16 cellular contexts compared by ENCODE assay signal in genomic region chr2:31813016-31813415, GRCh38.
DNase-seq lines count a peak whose midpoint lies in the region; ATAC-seq, FAIRE-seq and TF ChIP-seq lines count a peak whose summit lies in the region.
"Had no signal": no experiment of that assay in that cellular context is flagged by ENCODE, and none has a peak within 500 bp of the region (broad histone marks: within the 10 kb centered on the region; RNA-seq: fewer than 3 reads in every experiment).

No MANE protein-coding gene starts in this region.

- ATAC-seq in K562, result no peak
- ATAC-seq in psoas muscle, result no peak
- ATAC-seq in CD4-positive, alpha-beta T cell (ENCODE audit: poor library complexity), result no peak

- H3K36me3 Mint-ChIP-seq in CD4-positive, alpha-beta T cell (ENCODE audit: low read depth), result no peaks in the 10 kb centered on the region
- H3K36me3 Mint-ChIP-seq: CD8-positive, alpha-beta memory T cell had no signal

- TF ChIP-seq EP300 in K562 (IDR thresholded peaks at IDR 0.05; ENCODE audit: low read length), result no peak

- H3K4me1 ChIP-seq in K562 (replicated peaks in 1 of 2; ENCODE audit: control insufficient read depth in 2 of 2, insufficient read depth in 2 of 2, low read length in 2 of 2), result peaks cover 0 to 27% of the 10 kb centered on the region in 2 experiments; a peak in 4 of 5 replicates
- peaks cover 38% of the 10 kb centered on the region for H3K4me1 ChIP-seq in psoas muscle
- H3K4me1 ChIP-seq: Peyer's patch had no signal

- TF ChIP-seq RAD21 in K562 (CRISPR knock-in tag; conservative IDR thresholded peaks at IDR 0.05 in 1 of 2, IDR thresholded peaks at IDR 0.05 in 1 of 2), result no peak

- intact Hi-C loops in K562 (cut with micrococcal nuclease), result no loop called here
- intact Hi-C loops in psoas muscle (cut with DNase I), result loop anchor here in 1 of 2 donors (10.0 kb wide), 1 partner anchor 48 kb away; no protein-coding TSS in a partner anchor
- intact Hi-C loops in CD4-positive, alpha-beta T cell (cut with DNase I, micrococcal nuclease), result no loop called here

- no peak overlapping the region for H3K27ac Mint-ChIP-seq in CD4-positive, alpha-beta T cell

- H3K9me3 Mint-ChIP-seq in CD4-positive, alpha-beta T cell, result no peaks in the 10 kb centered on the region

- no peak overlapping the region for H3K4me2 ChIP-seq in K562 (ENCODE audit: insufficient read depth, low read length)

- H3K4me1 Mint-ChIP-seq in CD4-positive, alpha-beta T cell (ENCODE audit: low read depth), result peaks cover 17% of the 10 kb centered on the region

- no peaks in the 10 kb centered on the region for H3K36me3 ChIP-seq in K562 (ENCODE audit: control insufficient read depth, insufficient read depth, low read length)
- H3K36me3 ChIP-seq in psoas muscle (ENCODE audit: insufficient read depth in 1 of 2, low read depth in 1 of 2), result no peaks in the 10 kb centered on the region
- H3K36me3 ChIP-seq: Peyer's patch had no signal

- H3K9me3 ChIP-seq in K562 (replicated peaks; ENCODE audit: control insufficient read depth, insufficient read depth, low read depth, low read length), result no peaks in the 10 kb centered on the region
- no peaks in the 10 kb centered on the region for H3K9me3 ChIP-seq in psoas muscle
- no peaks in the 10 kb centered on the region for H3K9me3 ChIP-seq in CD4-positive, alpha-beta T cell (ENCODE audit: control insufficient read depth, low read length)
- H3K9me3 ChIP-seq: Peyer's patch had no signal

- peak; percentile 39 for DNase-seq in DMS79 treated with DMSO at 0.1 percent for 48 hours (lab: John Stamatoyannopoulos, UW)
- peak; percentile 41 for DNase-seq in NCI-H1105 treated with DMSO at 0.1 percent for 48 hours (lab: John Stamatoyannopoulos, UW)
- no peak for DNase-seq in K562 (ENCODE audit: extremely low read depth in 1 of 4, low spot score in 3 of 4)
- no peak for DNase-seq in psoas muscle
- DNase-seq in CD4-positive, alpha-beta T cell, result no peak
- DNase-seq in T1000 (lab: John Stamatoyannopoulos, UW), result no peak
- DNase-seq in germinal center (ENCODE audit: low spot score), result no peak
- DNase-seq: CD8-positive, alpha-beta memory T cell; H7; Karpas-422; NCI-H1436; NCI-H2081; NCI-H446 treated with DMSO at 0.1 percent for 48 hours; NCI-H774; Peyer's patch; SHP77 had no signal

- H3K27ac ChIP-seq in K562 (ENCODE audit: extremely low read depth, low read depth, low read length), result peak overlapping the region; percentile 89; the same call in 1 of the 3 replicates
- peak overlapping the region; percentile 89 for H3K27ac ChIP-seq in psoas muscle
- no peak overlapping the region for H3K27ac ChIP-seq in CD4-positive, alpha-beta T cell (ENCODE audit: low read depth, low read length)

- BruUV-seq in K562 (replicated peaks; lab: Mats Ljungman, UMichigan), result no TSS peak

- H3K27me3 Mint-ChIP-seq in CD4-positive, alpha-beta T cell, result no peaks in the 10 kb centered on the region

- no peak for TF ChIP-seq POLR2A in K562 (conservative IDR thresholded peaks at IDR 0.05)

- no peak overlapping the region for H3K9ac ChIP-seq in K562 (ENCODE audit: insufficient read depth in 1 of 2, low read depth in 2 of 2, low read length in 2 of 2)

- TF ChIP-seq CTCF in K562 (IDR thresholded peaks at IDR 0.05 in 2 of 3, conservative IDR thresholded peaks at IDR 0.05 in 1 of 3; ENCODE audit: insufficient read depth in 2 of 3, low read depth in 1 of 3, low read length in 3 of 3) (no peak), psoas muscle (IDR thresholded peaks at IDR 0.05) (no peak)
- TF ChIP-seq CTCF in CD4-positive, alpha-beta T cell (IDR thresholded peaks at IDR 0.05), result no peak

- no peaks in the 10 kb centered on the region for H4K20me1 ChIP-seq in K562 (replicated peaks; ENCODE audit: control insufficient read depth, insufficient read depth, low read length)

- H3K27me3 ChIP-seq in K562 (ENCODE audit: control insufficient read depth in 2 of 2, insufficient read depth in 2 of 2, low read length in 2 of 2) (no peaks in the 10 kb centered on the region), psoas muscle (ENCODE audit: insufficient read depth in 3 of 3, low read length in 2 of 3) (no peaks in the 10 kb centered on the region)
- H3K27me3 ChIP-seq in CD4-positive, alpha-beta T cell (ENCODE audit: control insufficient read depth, insufficient read depth, low read length), result no peaks in the 10 kb centered on the region
- H3K27me3 ChIP-seq: Peyer's patch had no signal

- no peak overlapping the region for H3K4me3 Mint-ChIP-seq in CD4-positive, alpha-beta T cell
- H3K4me3 Mint-ChIP-seq: CD8-positive, alpha-beta memory T cell had no signal

- CTCF ChIA-PET in K562 (lab: Yijun Ruan, JAX; ENCODE audit: low intra/inter-chr PET ratio), result no interaction called here
- CTCF ChIA-PET in CD4-positive, alpha-beta T cell (lab: Charles Lee), result no interaction called here

- FAIRE-seq in K562 (lab: Jason Lieb, UNC), result no peak

- no peaks in the 10 kb centered on the region for H3K79me2 ChIP-seq in K562 (ENCODE audit: control insufficient read depth, insufficient read depth, low read length)

- in situ Hi-C loops in K562 (cut with MboI), result no loop called here

- POLR2A ChIA-PET in K562 (lab: Yijun Ruan, JAX), result interaction anchor here (1.5 kb wide), 1 partner anchor 10 kb away, joined by 3 read pairs; no protein-coding TSS in a partner anchor
- POLR2A ChIA-PET in CD4-positive, alpha-beta T cell (lab: Charles Lee), result no interaction called here

- H3K9me1 ChIP-seq in K562 (ENCODE audit: control insufficient read depth, insufficient read depth, low read length), result no peaks in the 10 kb centered on the region

- peak overlapping the region; percentile 66 for H2AFZ ChIP-seq in K562 (ENCODE audit: low read depth, low read length)

- WGBS in K562 (ENCODE audit: insufficient coverage, low coverage, missing lambda C conversion rate), result 53% methylated on average over 8 of the region's 8 CpGs
- 57 to 78% (median 64%) methylated on average over 8 of the region's 8 CpGs for WGBS in psoas muscle, 3 donors

- no peak overlapping the region for H3K4me3 ChIP-seq in K562
- no peak overlapping the region for H3K4me3 ChIP-seq in psoas muscle
- H3K4me3 ChIP-seq: Peyer's patch had no signal

TF ChIP-seq in K562, 482 proteins besides CTCF, POLR2A, EP300 and RAD21:
- TF ChIP-seq NFIC (IDR thresholded peaks at IDR 0.05), result peak; percentile 50
- TF ChIP-seq, protein P1, sequence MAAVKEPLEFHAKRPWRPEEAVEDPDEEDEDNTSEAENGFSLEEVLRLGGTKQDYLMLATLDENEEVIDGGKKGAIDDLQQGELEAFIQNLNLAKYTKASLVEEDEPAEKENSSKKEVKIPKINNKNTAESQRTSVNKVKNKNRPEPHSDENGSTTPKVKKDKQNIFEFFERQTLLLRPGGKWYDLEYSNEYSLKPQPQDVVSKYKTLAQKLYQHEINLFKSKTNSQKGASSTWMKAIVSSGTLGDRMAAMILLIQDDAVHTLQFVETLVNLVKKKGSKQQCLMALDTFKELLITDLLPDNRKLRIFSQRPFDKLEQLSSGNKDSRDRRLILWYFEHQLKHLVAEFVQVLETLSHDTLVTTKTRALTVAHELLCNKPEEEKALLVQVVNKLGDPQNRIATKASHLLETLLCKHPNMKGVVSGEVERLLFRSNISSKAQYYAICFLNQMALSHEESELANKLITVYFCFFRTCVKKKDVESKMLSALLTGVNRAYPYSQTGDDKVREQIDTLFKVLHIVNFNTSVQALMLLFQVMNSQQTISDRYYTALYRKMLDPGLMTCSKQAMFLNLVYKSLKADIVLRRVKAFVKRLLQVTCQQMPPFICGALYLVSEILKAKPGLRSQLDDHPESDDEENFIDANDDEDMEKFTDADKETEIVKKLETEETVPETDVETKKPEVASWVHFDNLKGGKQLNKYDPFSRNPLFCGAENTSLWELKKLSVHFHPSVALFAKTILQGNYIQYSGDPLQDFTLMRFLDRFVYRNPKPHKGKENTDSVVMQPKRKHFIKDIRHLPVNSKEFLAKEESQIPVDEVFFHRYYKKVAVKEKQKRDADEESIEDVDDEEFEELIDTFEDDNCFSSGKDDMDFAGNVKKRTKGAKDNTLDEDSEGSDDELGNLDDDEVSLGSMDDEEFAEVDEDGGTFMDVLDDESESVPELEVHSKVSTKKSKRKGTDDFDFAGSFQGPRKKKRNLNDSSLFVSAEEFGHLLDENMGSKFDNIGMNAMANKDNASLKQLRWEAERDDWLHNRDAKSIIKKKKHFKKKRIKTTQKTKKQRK (IDR thresholded peaks at IDR 0.05; ENCODE audit: borderline replicate concordance, low read depth, low read length), result no peak

Comparison
In these comparisons a context has a peak if more than half of its experiments do, and no peak if none do; other contexts are left out.
1. DNase-seq: peak in DMS79 treated with DMSO at 0.1 percent for 48 hours (single experiment) and NCI-H1105 treated with DMSO at 0.1 percent for 48 hours (single experiment); none in K562 (0 of 4), psoas muscle (0 of 2), CD4-positive, alpha-beta T cell (0 of 10), T1000 (single experiment) and germinal center (single experiment).